Comparison of ENCODE assay signal across 5 cellular contexts in genomic region chr3:23672628-23673027, GRCh38.
"Had no signal": no experiment of that assay in that cellular context is flagged by ENCODE, and none has a peak within 500 bp of the region (broad histone marks: within the 10 kb centered on the region; RNA-seq: fewer than 3 reads in every experiment).

No MANE protein-coding gene starts in this region.

- H3K27ac Mint-ChIP-seq: GM23338 had no signal

- DNase-seq: HCEC 1CT, IMR-90 had no signal

- H3K4me3 Mint-ChIP-seq: H9 had no signal

- H3K9me3 Mint-ChIP-seq: GM23338, H9 had no signal

- H3K4me3 ChIP-seq: K562 had no signal
